12 cellular contexts compared by ENCODE assay signal in the genomic region with DNA sequence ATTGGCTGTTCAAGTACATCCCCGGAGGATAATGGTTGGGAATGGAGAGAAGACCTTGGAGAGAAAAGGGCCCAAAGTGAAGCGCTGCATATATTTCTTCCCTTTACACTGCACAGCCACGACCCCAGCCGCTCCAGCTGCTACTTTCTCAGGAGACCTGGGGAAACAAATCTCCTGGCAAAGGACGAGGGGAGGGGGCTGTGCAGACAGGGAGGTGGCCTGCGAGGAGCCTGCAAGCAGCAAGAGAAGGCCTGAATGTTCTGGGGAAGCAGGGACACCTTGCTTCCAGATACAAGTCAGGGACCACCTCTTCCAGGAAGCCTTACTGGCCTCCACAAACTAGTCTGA. TPM values are rescaled to one million over a fixed set of nuclear protein-coding genes. Genes with fewer than 3 reads are reported as not detected.
A peak's percentile ranks its signal among the peaks of the same experiment; 100 is the strongest.
DNase-seq lines count a peak whose midpoint lies in the region; ATAC-seq and TF ChIP-seq lines count a peak whose summit lies in the region.
"Had no signal": no experiment of that assay in that cellular context is flagged by ENCODE, and none has a peak within 500 bp of the region (broad histone marks: within the 10 kb centered on the region; RNA-seq: fewer than 3 reads in every experiment).

No MANE protein-coding gene starts in this region.

- H3K9me2 ChIP-seq in SK-N-SH: no peaks in the 10 kb centered on the region

- intact Hi-C loops in mammary epithelial cell (cut with micrococcal nuclease): no loop called here

- H3K36me3 ChIP-seq in SK-N-SH (replicated peaks in 1 of 2; ENCODE audit: control insufficient read depth in 1 of 2, insufficient read depth in 2 of 2, low read length in 1 of 2): no peaks in the 10 kb centered on the region
- H3K36me3 ChIP-seq in mammary epithelial cell (ENCODE audit: insufficient read depth, low read length): peaks cover 2% of the 10 kb centered on the region
- H3K36me3 ChIP-seq in mucosa of rectum (ENCODE audit: control insufficient read depth in 2 of 2, insufficient read depth in 2 of 2, low read length in 2 of 2): no peaks in the 10 kb centered on the region
- no peaks in the 10 kb centered on the region for H3K36me3 ChIP-seq in suprapubic skin

- peak overlapping the region; percentile 90 for H2AFZ ChIP-seq in SK-N-SH (ENCODE audit: low read depth)
- peak overlapping the region; percentile 83 for H2AFZ ChIP-seq in mammary epithelial cell (ENCODE audit: low read depth, low read length)

- peak overlapping the region; percentile 57 to 79; a peak in 3 of 4 replicates for H3K27ac ChIP-seq in SK-N-SH (ENCODE audit: low read depth in 2 of 2, low read length in 1 of 2)
- no peak overlapping the region for H3K27ac ChIP-seq in mammary epithelial cell (ENCODE audit: insufficient read depth, low read depth, low read length)
- H3K27ac ChIP-seq in mucosa of rectum (ENCODE audit: low read depth in 2 of 2, low read length in 2 of 2): peak overlapping the region; percentile 49 to 59
- peak overlapping the region; percentile 91 for H3K27ac ChIP-seq in suprapubic skin
- H3K27ac ChIP-seq: 22Rv1 had no signal

- 87% methylated on average over 6 of the region's 6 CpGs for WGBS in SK-N-SH (ENCODE audit: low lambda C conversion rate)
- 84% methylated on average over 6 of the region's 6 CpGs for WGBS in mammary epithelial cell (ENCODE audit: low coverage, missing lambda C conversion rate)
- 93% methylated on average over 6 of the region's 6 CpGs for WGBS in suprapubic skin

- TF ChIP-seq CTCF in SK-N-SH (IDR thresholded peaks at IDR 0.05) (no peak), mammary epithelial cell (conservative IDR thresholded peaks at IDR 0.05 in 1 of 2, IDR thresholded peaks at IDR 0.05 in 1 of 2; ENCODE audit: extremely low read depth in 1 of 2, insufficient read depth in 1 of 2, low read depth in 1 of 2, low read length in 2 of 2) (no peak), suprapubic skin (IDR thresholded peaks at IDR 0.05) (no peak)

- CTCF ChIA-PET in SK-N-SH (lab: Yijun Ruan, JAX) (interaction anchor here (1.2 to 3.1 kb wide), 3 partner anchors 15 to 30 kb away, joined by 3 to 21 read pairs (median 7); no protein-coding TSS in a partner anchor), mammary epithelial cell (lab: Charles Lee; ENCODE audit: low non-redundant PET) (no interaction called here)

- no peak for ATAC-seq in SK-N-SH treated with all-trans-retinoic acid at 6 μM for 48 hours
- no peak for ATAC-seq in HG03565 (IDR thresholded peaks at IDR 0.05; ENCODE audit: unreplicated experiment)

- peaks cover 27% of the 10 kb centered on the region for H3K27me3 Mint-ChIP-seq in activated T-cell treated with anti-CD3 and anti-CD28 coated beads, Interleukin-2, amount 50 U/mL, for 24 hours

- peaks cover 26% of the 10 kb centered on the region for H3K4me1 Mint-ChIP-seq in activated T-cell treated with anti-CD3 and anti-CD28 coated beads, Interleukin-2, amount 50 U/mL, for 24 hours (ENCODE audit: low read depth)

- DNase-seq in SK-N-SH: no peak
- DNase-seq in mammary epithelial cell: no peak
- DNase-seq in suprapubic skin (ENCODE audit: low spot score in 2 of 2): peak in 1 of 2 donors; percentile 69
- DNase-seq in activated T-cell treated with anti-CD3 and anti-CD28 coated beads, Interleukin-2, amount 50 U/mL, for 24 hours: no peak
- no peak for DNase-seq in stimulated activated CD4-positive, alpha-beta T cell treated with anti-CD3 and anti-CD28 coated beads, Interleukin-2, amount 100 ng/mL, for 48 hours
- DNase-seq: MV-4-11, NCI-H748 treated with DMSO at 0.1 percent for 48 hours had no signal

- H3K9me3 Mint-ChIP-seq in activated T-cell treated with anti-CD3 and anti-CD28 coated beads, Interleukin-2, amount 50 U/mL, for 24 hours: no peaks in the 10 kb centered on the region

- no peak overlapping the region for H3K4me3 Mint-ChIP-seq in activated T-cell treated with anti-CD3 and anti-CD28 coated beads, Interleukin-2, amount 50 U/mL, for 24 hours

- H3K27me3 ChIP-seq in SK-N-SH (ENCODE audit: insufficient read depth) (no peaks in the 10 kb centered on the region), mammary epithelial cell (ENCODE audit: insufficient read depth, low read length) (no peaks in the 10 kb centered on the region), mucosa of rectum (ENCODE audit: control insufficient read depth in 2 of 2, insufficient read depth in 2 of 2, low read length in 2 of 2) (no peaks in the 10 kb centered on the region), suprapubic skin (no peaks in the 10 kb centered on the region)

- peaks cover 6% of the 10 kb centered on the region for H3F3A ChIP-seq in SK-N-SH (replicated peaks; ENCODE audit: insufficient read depth)

- H3K4me2 ChIP-seq in SK-N-SH (peak overlapping the region; percentile 98), mammary epithelial cell (ENCODE audit: insufficient read depth, low read depth, low read length) (peak overlapping the region; percentile 93)

- H3K79me2 ChIP-seq in SK-N-SH (ENCODE audit: insufficient read depth) (peaks cover 27% of the 10 kb centered on the region), mammary epithelial cell (ENCODE audit: insufficient read depth, low read length) (peaks cover 30% of the 10 kb centered on the region)

- no peak overlapping the region for H3K27ac Mint-ChIP-seq in activated T-cell treated with anti-CD3 and anti-CD28 coated beads, Interleukin-2, amount 50 U/mL, for 24 hours

- TF ChIP-seq EP300 in SK-N-SH (IDR thresholded peaks at IDR 0.05; ENCODE audit: borderline replicate concordance in 1 of 2, low read depth in 1 of 2, low read length in 1 of 2) (no peak), suprapubic skin (IDR thresholded peaks at IDR 0.05) (no peak)

- H4K20me1 ChIP-seq in SK-N-SH (ENCODE audit: insufficient read depth) (no peaks in the 10 kb centered on the region), mammary epithelial cell (ENCODE audit: insufficient read depth, low read length) (no peaks in the 10 kb centered on the region)

- POLR2A ChIA-PET in SK-N-SH (lab: Yijun Ruan, JAX): interaction anchor here (1.1 to 1.6 kb wide), 3 partner anchors 10 to 37 kb away, joined by 4 to 8 read pairs (median 5); partner anchors contain the start of genes P4HA2 and SLC22A4

- dilution Hi-C loops in mammary epithelial cell (cut with HindIII; ENCODE audit: low sequenced_read_pairs): no loop called here

- H3K9me3 ChIP-seq in SK-N-SH: no peaks in the 10 kb centered on the region
- no peaks in the 10 kb centered on the region for H3K9me3 ChIP-seq in mammary epithelial cell (replicated peaks; ENCODE audit: insufficient read depth, low read length)
- no peaks in the 10 kb centered on the region for H3K9me3 ChIP-seq in mucosa of rectum (ENCODE audit: control insufficient read depth in 2 of 2, low read length in 2 of 2)
- H3K9me3 ChIP-seq in suprapubic skin: no peaks in the 10 kb centered on the region

- in situ Hi-C loops in mammary epithelial cell (cut with MboI; ENCODE audit: low sequenced_read_pairs in 2 of 2): no loop called here

- TF ChIP-seq POLR2A in suprapubic skin (IDR thresholded peaks at IDR 0.05): no peak

- no peaks in the 10 kb centered on the region for H3K36me3 Mint-ChIP-seq in activated T-cell treated with anti-CD3 and anti-CD28 coated beads, Interleukin-2, amount 50 U/mL, for 24 hours (ENCODE audit: low read depth)

- H3K9ac ChIP-seq in SK-N-SH: peak overlapping the region; percentile 67
- no peak overlapping the region for H3K9ac ChIP-seq in mammary epithelial cell (ENCODE audit: insufficient read depth, low read length)
- peak overlapping the region; percentile 17 to 44 for H3K9ac ChIP-seq in mucosa of rectum (ENCODE audit: low read depth in 1 of 2, low read length in 2 of 2)

- H3K4me3 ChIP-seq in SK-N-SH (ENCODE audit: low read depth in 2 of 2, low read length in 1 of 2): peak overlapping the region; percentile 52 to 82; a peak in 2 of 4 replicates
- H3K4me3 ChIP-seq in mammary epithelial cell (replicated peaks in 1 of 3; ENCODE audit: insufficient read depth in 1 of 3, low read depth in 2 of 3, low read length in 3 of 3): peak overlapping the region in 1 of 3 experiments; percentile 81
- no peak overlapping the region for H3K4me3 ChIP-seq in mucosa of rectum (ENCODE audit: low read length in 2 of 2)
- H3K4me3 ChIP-seq in suprapubic skin: peak overlapping the region; percentile 60

- TF ChIP-seq RAD21 in SK-N-SH (IDR thresholded peaks at IDR 0.05; ENCODE audit: low read length): no peak

- no TSS peak for BruUV-seq in mammary epithelial cell (replicated peaks; lab: Mats Ljungman, UMichigan)

- H3K4me1 ChIP-seq in SK-N-SH (ENCODE audit: control insufficient read depth in 1 of 2, insufficient read depth in 2 of 2, low read depth in 1 of 2, low read length in 1 of 2): peaks cover 27 to 44% of the 10 kb centered on the region in 2 experiments; a peak in 3 of 4 replicates
- H3K4me1 ChIP-seq in mammary epithelial cell (ENCODE audit: insufficient read depth, low read length): peaks cover 46% of the 10 kb centered on the region
- H3K4me1 ChIP-seq in mucosa of rectum (ENCODE audit: control insufficient read depth in 2 of 2, insufficient read depth in 2 of 2, low read length in 2 of 2): peaks cover 4 to 13% of the 10 kb centered on the region in 2 donors
- H3K4me1 ChIP-seq in suprapubic skin: peaks cover 79% of the 10 kb centered on the region

TF ChIP-seq in SK-N-SH, 30 proteins besides CTCF, POLR2A, EP300 and RAD21 (continues in another document):
- TF ChIP-seq FOXM1 (IDR thresholded peaks at IDR 0.05; ENCODE audit: low read depth) (no peak), ELF1 (IDR thresholded peaks at IDR 0.05) (no peak), JUND (IDR thresholded peaks at IDR 0.05) (no peak)

TF ChIP-seq in SK-N-SH treated with all-trans-retinoic acid at 6 μM for 48 hours, 23 proteins besides CTCF, POLR2A, EP300 and RAD21 (continues in another document):
- TF ChIP-seq ARNTL (CRISPR knock-in tag; IDR thresholded peaks at IDR 0.05; ENCODE audit: borderline replicate concordance, low read depth) (no peak), PPARA (CRISPR knock-in tag; IDR thresholded peaks at IDR 0.05; ENCODE audit: borderline replicate concordance) (no peak)

RNA-seq across cellular contexts. Expression of gene PDLIM4, which starts 0.7 kb away (rescaled TPM):
- polyA plus RNA-seq in SK-N-SH (2012; rRNA removed) (45.1 and 57.1 TPM in 2 replicates), mammary epithelial cell (120 TPM)
- polyA plus RNA-seq in SK-N-SH (2012; cell fraction: cytosol; rRNA removed): 21.9 and 44.4 TPM in 2 replicates
- polyA plus RNA-seq in SK-N-SH (2012; cell fraction: nucleus; rRNA removed): 118 and 143 TPM in 2 replicates
- total RNA-seq in mammary epithelial cell (100 to 1,000 TPM; 101 to 217 TPM), suprapubic skin (100 to 1,000 TPM; 110 to 128 (median 114) TPM)
- 48.5 TPM for polyA minus RNA-seq in mammary epithelial cell
- polyA plus RNA-seq: neural cell had no signal

RNA-seq across cellular contexts. Expression of gene P4HA2, which starts 29.1 kb away (rescaled TPM):
- polyA plus RNA-seq in SK-N-SH (2012; rRNA removed) (67.2 and 73.5 TPM in 2 replicates), mammary epithelial cell (134 TPM)
- polyA plus RNA-seq in SK-N-SH (2012; cell fraction: cytosol; rRNA removed): 48.5 and 58.5 TPM in 2 replicates
- 71.2 and 94.8 TPM in 2 replicates for polyA plus RNA-seq in SK-N-SH (2012; cell fraction: nucleus; rRNA removed)
- total RNA-seq in mammary epithelial cell (100 to 1,000 TPM; 103 to 142 TPM), suprapubic skin (10 to 100 TPM; 23.9 to 42.0 (median 30.9) TPM)
- 255 TPM for polyA minus RNA-seq in mammary epithelial cell

RNA-seq across cellular contexts. Expression of gene SLC22A4, which starts 37.4 kb away (rescaled TPM):
- 3.3 and 3.8 TPM in 2 replicates for polyA plus RNA-seq in SK-N-SH (2012; rRNA removed)
- 2.3 and 2.5 TPM in 2 replicates for polyA plus RNA-seq in SK-N-SH (2012; cell fraction: cytosol; rRNA removed)
- 6.5 and 9.9 TPM in 2 replicates for polyA plus RNA-seq in SK-N-SH (2012; cell fraction: nucleus; rRNA removed)
- 1 to 10 TPM; 2.0 to 5.2 TPM for total RNA-seq in mammary epithelial cell
- polyA plus RNA-seq in mammary epithelial cell: 2.1 TPM
- 5.6 TPM for polyA minus RNA-seq in mammary epithelial cell
- 1 to 10 TPM in 3 of 4 donors, under 1 TPM in 1; 0.32 to 1.9 (median 1.3) TPM for total RNA-seq in suprapubic skin

Comparison
In these comparisons a context has a peak if more than half of its experiments do, and no peak if none do; other contexts are left out.
1. H3K4me3 ChIP-seq: peak in SK-N-SH (2 of 2) and suprapubic skin (single experiment); none in mucosa of rectum (0 of 2).